In genomic region chr1:233543338-233544255, GRCh38 we compare ENCODE assay signal across 10 cellular contexts.
DNase-seq lines count a peak whose midpoint lies in the region; ATAC-seq and TF ChIP-seq lines count a peak whose summit lies in the region.
"Had no signal": no experiment of that assay in that cellular context is flagged by ENCODE, and none has a peak within 500 bp of the region (broad histone marks: within the 10 kb centered on the region; RNA-seq: fewer than 3 reads in every experiment).

No MANE protein-coding gene starts in this region.

- no peaks in the 10 kb centered on the region for H3K27me3 ChIP-seq in ovary
- H3K27me3 ChIP-seq: cardiac muscle cell, neutrophil had no signal

- H3K4me1 ChIP-seq in ovary (ENCODE audit: insufficient read depth) (no peaks in the 10 kb centered on the region), OCI-LY7 (ENCODE audit: insufficient read depth, low read length, poor library complexity, severe bottlenecking) (no peaks in the 10 kb centered on the region)

- CTCF ChIA-PET in OCI-LY7 (lab: Charles Lee; ENCODE audit: unreplicated experiment): no interaction called here
- CTCF ChIA-PET in activated naive CD4-positive, alpha-beta T cell treated with anti-CD3 and anti-CD28 coated beads for 36 hours (lab: Charles Lee): no interaction called here

- H3K9me3 ChIP-seq in ovary: no peaks in the 10 kb centered on the region
- H3K9me3 ChIP-seq in OCI-LY7 (ENCODE audit: low read length): no peaks in the 10 kb centered on the region
- H3K9me3 ChIP-seq: neutrophil had no signal

- no peaks in the 10 kb centered on the region for H3K79me2 ChIP-seq in OCI-LY7 (ENCODE audit: insufficient read depth, low read depth, low read length)

- no peaks in the 10 kb centered on the region for H4K20me1 ChIP-seq in OCI-LY7 (ENCODE audit: insufficient read depth, low read length)

- POLR2A ChIA-PET in OCI-LY7 (lab: Charles Lee): interaction anchor here (0.7 kb wide), 1 partner anchor 1616 kb away, joined by 3 read pairs; no protein-coding TSS in a partner anchor

- H3K9me3 Mint-ChIP-seq in activated naive CD4-positive, alpha-beta T cell treated with anti-CD3 and anti-CD28 coated beads for 36 hours: peaks cover 7% of the 10 kb centered on the region

- intact Hi-C loops in ovary (cut with DNase I) (no loop called here), OCI-LY7 (cut with micrococcal nuclease; ENCODE audit: unreplicated experiment) (no loop called here)
- intact Hi-C loops in activated naive CD4-positive, alpha-beta T cell treated with anti-CD3 and anti-CD28 coated beads for 36 hours (cut with micrococcal nuclease): no loop called here

- H2AFZ ChIP-seq in OCI-LY7 (ENCODE audit: low read length): no peak overlapping the region

- H3K27ac Mint-ChIP-seq in activated naive CD4-positive, alpha-beta T cell treated with anti-CD3 and anti-CD28 coated beads for 36 hours: no peak overlapping the region

- peak overlapping the region; percentile 52 for H3K27ac ChIP-seq in epithelial cell of prostate
- peak overlapping the region in 1 of 2 donors; percentile 25 for H3K27ac ChIP-seq in ovary
- H3K27ac ChIP-seq in OCI-LY7 (ENCODE audit: low read depth, low read length, poor library complexity, severe bottlenecking): no peak overlapping the region
- H3K27ac ChIP-seq: cardiac muscle cell, neutrophil had no signal

- H3K27me3 Mint-ChIP-seq in activated naive CD4-positive, alpha-beta T cell treated with anti-CD3 and anti-CD28 coated beads for 36 hours (ENCODE audit: low read depth): peaks cover 16% of the 10 kb centered on the region

- no peaks in the 10 kb centered on the region for H3K36me3 Mint-ChIP-seq in activated naive CD4-positive, alpha-beta T cell treated with anti-CD3 and anti-CD28 coated beads for 36 hours (ENCODE audit: low read depth)

- no peak for TF ChIP-seq POLR2A in ovary (IDR thresholded peaks at IDR 0.05)

- H3K4me3 Mint-ChIP-seq in activated naive CD4-positive, alpha-beta T cell treated with anti-CD3 and anti-CD28 coated beads for 36 hours: no peak overlapping the region

- no peaks in the 10 kb centered on the region for H3K9me2 ChIP-seq in OCI-LY7 (ENCODE audit: insufficient read depth, low read length)

- no peak for TF ChIP-seq EP300 in ovary (IDR thresholded peaks at IDR 0.05)

- H3K36me3 ChIP-seq in ovary (no peaks in the 10 kb centered on the region), OCI-LY7 (ENCODE audit: insufficient read depth, low read length) (no peaks in the 10 kb centered on the region)
- H3K36me3 ChIP-seq: cardiac muscle cell, neutrophil had no signal

- H3K4me3 ChIP-seq in ovary: no peak overlapping the region
- H3K4me3 ChIP-seq in OCI-LY7 (ENCODE audit: low read depth, low read length, poor library complexity, severe bottlenecking): no peak overlapping the region
- H3K4me3 ChIP-seq: cardiac muscle cell had no signal

- no peaks in the 10 kb centered on the region for H3K4me1 Mint-ChIP-seq in activated naive CD4-positive, alpha-beta T cell treated with anti-CD3 and anti-CD28 coated beads for 36 hours (ENCODE audit: low read depth)

- no peak overlapping the region for H3K4me2 ChIP-seq in OCI-LY7 (ENCODE audit: low read length)

- 10 to 22% (median 17%) methylated on average over 8 of the region's 8 CpGs for WGBS in ovary, 3 donors

- BruUV-seq in OCI-LY7 (replicated peaks; lab: Mats Ljungman, UMichigan): no TSS peak

- peak; percentile 78 for DNase-seq in EL
- DNase-seq in NCI-H226: peak; percentile 91
- peak; percentile 98 for DNase-seq in epithelial cell of prostate (ENCODE audit: low read depth, low spot score)
- peak; percentile 24 to 61 (median 46) for DNase-seq in ovary
- no peak for DNase-seq in OCI-LY7 (ENCODE audit: low spot score)
- no peak for DNase-seq in stimulated activated CD4-positive, alpha-beta T cell treated with anti-CD3 and anti-CD28 coated beads, Interleukin-1b, Interleukin-23, amount 100 ng/mL, for 48 hours
- no peak for DNase-seq in activated naive CD4-positive, alpha-beta T cell treated with anti-CD3 and anti-CD28 coated beads for 36 hours

- no peak for ATAC-seq in HG03045 (IDR thresholded peaks at IDR 0.05; ENCODE audit: unreplicated experiment)

- TF ChIP-seq CTCF in ovary (IDR thresholded peaks at IDR 0.05) (no peak), OCI-LY7 (conservative IDR thresholded peaks at IDR 0.05; ENCODE audit: low read length) (no peak)

Comparison
In these comparisons a context has a peak if more than half of its experiments do, and no peak if none do; other contexts are left out.
1. DNase-seq: peak in EL (single experiment), NCI-H226 (single experiment), epithelial cell of prostate (single experiment) and ovary (5 of 5); none in OCI-LY7 (single experiment), stimulated activated CD4-positive, alpha-beta T cell treated with anti-CD3 and anti-CD28 coated beads, Interleukin-1b, Interleukin-23, amount 100 ng/mL, for 48 hours (single experiment) and activated naive CD4-positive, alpha-beta T cell treated with anti-CD3 and anti-CD28 coated beads for 36 hours (single experiment).